1 cellular context compared by ENCODE assay signal in the genomic region with DNA sequence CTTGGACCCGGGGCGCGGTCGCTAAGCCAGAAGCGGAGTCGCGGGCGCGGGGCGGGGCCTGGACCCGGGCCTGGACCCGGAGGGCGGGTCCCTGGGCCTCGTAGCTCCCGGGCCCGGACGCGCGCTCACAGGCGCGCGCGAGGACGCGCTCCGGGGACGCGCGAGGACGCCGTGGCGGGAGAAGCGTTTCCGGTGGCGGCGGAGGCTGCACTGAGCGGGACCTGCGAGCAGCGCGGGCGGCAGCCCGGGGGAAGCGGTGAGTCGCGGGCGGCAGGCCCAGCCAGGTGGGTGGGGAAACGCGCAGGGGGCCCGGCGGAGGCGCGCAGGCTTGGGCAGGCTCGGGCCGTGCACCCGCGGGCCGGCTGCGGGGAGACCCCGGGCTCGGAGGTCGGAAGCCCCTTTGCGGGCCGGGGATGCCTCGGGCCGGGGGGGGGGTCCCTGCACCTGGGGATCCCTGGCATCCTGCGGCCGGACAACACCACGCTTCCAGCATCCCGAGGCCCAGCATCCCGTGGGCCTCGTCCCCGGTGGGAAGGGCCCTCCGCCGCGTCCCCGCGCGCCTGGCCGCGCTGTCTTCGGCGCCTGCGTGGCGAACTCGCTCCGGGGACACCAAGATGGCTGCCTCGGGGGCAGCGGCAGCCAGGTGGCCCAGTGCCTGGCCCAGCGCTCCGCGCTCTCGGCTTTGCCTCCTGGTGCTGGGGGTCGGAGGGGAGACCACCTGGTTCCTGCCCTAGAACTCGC.
TF ChIP-seq lines count a peak whose summit lies in the region.

A gene with protein sequence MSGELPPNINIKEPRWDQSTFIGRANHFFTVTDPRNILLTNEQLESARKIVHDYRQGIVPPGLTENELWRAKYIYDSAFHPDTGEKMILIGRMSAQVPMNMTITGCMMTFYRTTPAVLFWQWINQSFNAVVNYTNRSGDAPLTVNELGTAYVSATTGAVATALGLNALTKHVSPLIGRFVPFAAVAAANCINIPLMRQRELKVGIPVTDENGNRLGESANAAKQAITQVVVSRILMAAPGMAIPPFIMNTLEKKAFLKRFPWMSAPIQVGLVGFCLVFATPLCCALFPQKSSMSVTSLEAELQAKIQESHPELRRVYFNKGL (plus strand): TSS at position 177 of the 741 bp plus-strand sequence. CDS start 13,544 bp downstream, outside the sequence.

TF ChIP-seq in SK-N-SH, 30 proteins besides CTCF, POLR2A, EP300 and RAD21 (continued from another document):
- TF ChIP-seq, protein P1, sequence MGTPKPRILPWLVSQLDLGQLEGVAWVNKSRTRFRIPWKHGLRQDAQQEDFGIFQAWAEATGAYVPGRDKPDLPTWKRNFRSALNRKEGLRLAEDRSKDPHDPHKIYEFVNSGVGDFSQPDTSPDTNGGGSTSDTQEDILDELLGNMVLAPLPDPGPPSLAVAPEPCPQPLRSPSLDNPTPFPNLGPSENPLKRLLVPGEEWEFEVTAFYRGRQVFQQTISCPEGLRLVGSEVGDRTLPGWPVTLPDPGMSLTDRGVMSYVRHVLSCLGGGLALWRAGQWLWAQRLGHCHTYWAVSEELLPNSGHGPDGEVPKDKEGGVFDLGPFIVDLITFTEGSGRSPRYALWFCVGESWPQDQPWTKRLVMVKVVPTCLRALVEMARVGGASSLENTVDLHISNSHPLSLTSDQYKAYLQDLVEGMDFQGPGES (IDR thresholded peaks at IDR 0.05; ENCODE audit: low read depth, low read length), result no peak
- TF ChIP-seq, protein P2, sequence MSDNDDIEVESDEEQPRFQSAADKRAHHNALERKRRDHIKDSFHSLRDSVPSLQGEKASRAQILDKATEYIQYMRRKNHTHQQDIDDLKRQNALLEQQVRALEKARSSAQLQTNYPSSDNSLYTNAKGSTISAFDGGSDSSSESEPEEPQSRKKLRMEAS (IDR thresholded peaks at IDR 0.05; ENCODE audit: low read depth), result peak; percentile 32; the same call in 1 of the 2 replicates
- TF ChIP-seq, protein P3, sequence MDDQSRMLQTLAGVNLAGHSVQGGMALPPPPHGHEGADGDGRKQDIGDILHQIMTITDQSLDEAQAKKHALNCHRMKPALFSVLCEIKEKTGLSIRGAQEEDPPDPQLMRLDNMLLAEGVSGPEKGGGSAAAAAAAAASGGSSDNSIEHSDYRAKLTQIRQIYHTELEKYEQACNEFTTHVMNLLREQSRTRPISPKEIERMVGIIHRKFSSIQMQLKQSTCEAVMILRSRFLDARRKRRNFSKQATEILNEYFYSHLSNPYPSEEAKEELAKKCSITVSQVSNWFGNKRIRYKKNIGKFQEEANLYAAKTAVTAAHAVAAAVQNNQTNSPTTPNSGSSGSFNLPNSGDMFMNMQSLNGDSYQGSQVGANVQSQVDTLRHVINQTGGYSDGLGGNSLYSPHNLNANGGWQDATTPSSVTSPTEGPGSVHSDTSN (IDR thresholded peaks at IDR 0.05), result no peak
- TF ChIP-seq FOXJ3 (CRISPR knock-in tag; IDR thresholded peaks at IDR 0.05) (no peak), TAF1 (IDR thresholded peaks at IDR 0.05; ENCODE audit: borderline replicate concordance, low read depth, low read length) (peak; percentile 86)
